Comparison of ENCODE assay signal across 1 cellular context in the genomic region with DNA sequence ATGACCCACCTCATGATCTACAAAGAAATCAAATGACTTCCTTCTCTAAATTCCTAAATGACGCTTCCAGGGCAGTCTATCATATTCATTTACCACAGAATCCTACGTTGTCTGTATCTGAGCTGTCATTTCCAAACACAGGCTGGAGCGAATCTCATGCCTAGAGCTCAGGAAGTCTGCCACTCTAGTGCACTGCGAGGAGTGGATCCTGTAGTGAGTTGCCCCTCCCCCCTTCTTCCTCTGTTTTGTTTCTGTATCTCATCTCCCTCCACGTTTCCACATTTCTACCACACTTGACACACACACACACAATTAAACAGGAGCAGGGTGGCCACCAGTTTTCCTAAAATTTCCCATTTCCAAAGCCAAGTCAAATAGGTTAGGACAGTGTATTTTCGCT.
TF ChIP-seq lines count a peak whose summit lies in the region.

No MANE protein-coding gene starts in this region.

TF ChIP-seq in neural cell, 6 proteins besides CTCF, POLR2A, EP300 and RAD21 (continued from another document):
- TF ChIP-seq, protein P1, sequence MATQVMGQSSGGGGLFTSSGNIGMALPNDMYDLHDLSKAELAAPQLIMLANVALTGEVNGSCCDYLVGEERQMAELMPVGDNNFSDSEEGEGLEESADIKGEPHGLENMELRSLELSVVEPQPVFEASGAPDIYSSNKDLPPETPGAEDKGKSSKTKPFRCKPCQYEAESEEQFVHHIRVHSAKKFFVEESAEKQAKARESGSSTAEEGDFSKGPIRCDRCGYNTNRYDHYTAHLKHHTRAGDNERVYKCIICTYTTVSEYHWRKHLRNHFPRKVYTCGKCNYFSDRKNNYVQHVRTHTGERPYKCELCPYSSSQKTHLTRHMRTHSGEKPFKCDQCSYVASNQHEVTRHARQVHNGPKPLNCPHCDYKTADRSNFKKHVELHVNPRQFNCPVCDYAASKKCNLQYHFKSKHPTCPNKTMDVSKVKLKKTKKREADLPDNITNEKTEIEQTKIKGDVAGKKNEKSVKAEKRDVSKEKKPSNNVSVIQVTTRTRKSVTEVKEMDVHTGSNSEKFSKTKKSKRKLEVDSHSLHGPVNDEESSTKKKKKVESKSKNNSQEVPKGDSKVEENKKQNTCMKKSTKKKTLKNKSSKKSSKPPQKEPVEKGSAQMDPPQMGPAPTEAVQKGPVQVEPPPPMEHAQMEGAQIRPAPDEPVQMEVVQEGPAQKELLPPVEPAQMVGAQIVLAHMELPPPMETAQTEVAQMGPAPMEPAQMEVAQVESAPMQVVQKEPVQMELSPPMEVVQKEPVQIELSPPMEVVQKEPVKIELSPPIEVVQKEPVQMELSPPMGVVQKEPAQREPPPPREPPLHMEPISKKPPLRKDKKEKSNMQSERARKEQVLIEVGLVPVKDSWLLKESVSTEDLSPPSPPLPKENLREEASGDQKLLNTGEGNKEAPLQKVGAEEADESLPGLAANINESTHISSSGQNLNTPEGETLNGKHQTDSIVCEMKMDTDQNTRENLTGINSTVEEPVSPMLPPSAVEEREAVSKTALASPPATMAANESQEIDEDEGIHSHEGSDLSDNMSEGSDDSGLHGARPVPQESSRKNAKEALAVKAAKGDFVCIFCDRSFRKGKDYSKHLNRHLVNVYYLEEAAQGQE (IDR thresholded peaks at IDR 0.05; ENCODE audit: borderline replicate concordance), result peak; percentile 19
- TF ChIP-seq TAF1 (IDR thresholded peaks at IDR 0.05; ENCODE audit: low read depth) (no peak), POLR2AphosphoS5 (IDR thresholded peaks at IDR 0.05) (no peak)
TF ChIP-seq in neural cell: peak in this region for 2.
